Comparison of ENCODE assay signal across 8 cellular contexts in genomic region chr17:35486920-35487727, GRCh38. TPM values are rescaled to one million over a fixed set of nuclear protein-coding genes. Genes with fewer than 3 reads are reported as not detected.
DNase-seq lines count a peak whose midpoint lies in the region; ATAC-seq and TF ChIP-seq lines count a peak whose summit lies in the region.

No MANE protein-coding gene starts in this region.

- peaks cover 0 to 39% (median 6%) of the 10 kb centered on the region in 3 experiments for H3K9me3 ChIP-seq in naive thymus-derived CD4-positive, alpha-beta T cell (ENCODE audit: control insufficient read depth in 2 of 3, low read length in 3 of 3)

- H3K4me1 ChIP-seq in naive thymus-derived CD4-positive, alpha-beta T cell (ENCODE audit: control insufficient read depth in 2 of 2, insufficient read depth in 2 of 2, low read length in 2 of 2): peaks cover 10 to 24% of the 10 kb centered on the region in 2 donors

- peak overlapping the region; percentile 82 for H3K27ac ChIP-seq in naive thymus-derived CD4-positive, alpha-beta T cell (ENCODE audit: low read depth, low read length)

- intact Hi-C loops in activated CD8-positive, alpha-beta T cell treated with anti-CD3 and anti-CD28 coated beads for 36 hours (cut with micrococcal nuclease): loop anchor here (5.0 kb wide), 2 partner anchors 45 to 115 kb away; partner anchors contain the start of gene SLFN11
- intact Hi-C loops in naive thymus-derived CD4-positive, alpha-beta T cell (cut with micrococcal nuclease): loop anchor here (1.0 to 5.0 kb wide), 16 partner anchors 20 to 325 kb away; partner anchors contain the start of genes SLFN13 (in 2 of the 2), AP2B1 (in 1 of the 2), PEX12 (in 1 of the 2) and SLFN11 (in 1 of the 2)

- H3K27me3 ChIP-seq in naive thymus-derived CD4-positive, alpha-beta T cell (ENCODE audit: control insufficient read depth in 2 of 2, insufficient read depth in 2 of 2, low read length in 2 of 2): no peaks in the 10 kb centered on the region

- peaks cover 40% of the 10 kb centered on the region for H3K9me3 Mint-ChIP-seq in activated CD8-positive, alpha-beta T cell treated with anti-CD3 and anti-CD28 coated beads for 36 hours
- H3K9me3 Mint-ChIP-seq in endothelial cell (ENCODE audit: unreplicated experiment): no peaks in the 10 kb centered on the region
- H3K9me3 Mint-ChIP-seq in naive thymus-derived CD4-positive, alpha-beta T cell: peaks cover 0 to 89% (median 30%) of the 10 kb centered on the region in 11 donors
- peaks cover 4 to 5% of the 10 kb centered on the region in 2 donors for H3K9me3 Mint-ChIP-seq in stimulated activated naive B cell treated with anti-CD40 and anti-IgM and Interleukin-4, amounts not matched to agents 10 μg/mL and 1 μg/mL and 100 μg/mL, for 72 hours

- in situ Hi-C loops in KBM-7 (cut with MboI; ENCODE audit: low pct_unique_long_range_greater_than_20kb, low sequenced_read_pairs): no loop called here

- H3K27ac Mint-ChIP-seq in activated CD8-positive, alpha-beta T cell treated with anti-CD3 and anti-CD28 coated beads for 36 hours: peak overlapping the region; percentile 93
- H3K27ac Mint-ChIP-seq in endothelial cell (ENCODE audit: unreplicated experiment): no peak overlapping the region
- H3K27ac Mint-ChIP-seq in naive thymus-derived CD4-positive, alpha-beta T cell: peak overlapping the region; percentile 84 to 98 (median 97)
- peak overlapping the region; percentile 93 for H3K27ac Mint-ChIP-seq in stimulated activated naive B cell treated with anti-CD40 and anti-IgM and Interleukin-4, amounts not matched to agents 10 μg/mL and 1 μg/mL and 100 μg/mL, for 72 hours

- H3K4me1 Mint-ChIP-seq in activated CD8-positive, alpha-beta T cell treated with anti-CD3 and anti-CD28 coated beads for 36 hours (ENCODE audit: low read depth): peaks cover 50% of the 10 kb centered on the region
- H3K4me1 Mint-ChIP-seq in endothelial cell (ENCODE audit: unreplicated experiment): peaks cover 5% of the 10 kb centered on the region
- H3K4me1 Mint-ChIP-seq in naive thymus-derived CD4-positive, alpha-beta T cell: peaks cover 23 to 67% (median 45%) of the 10 kb centered on the region in 7 donors
- peaks cover 20 to 37% of the 10 kb centered on the region in 2 donors for H3K4me1 Mint-ChIP-seq in stimulated activated naive B cell treated with anti-CD40 and anti-IgM and Interleukin-4, amounts not matched to agents 10 μg/mL and 1 μg/mL and 100 μg/mL, for 72 hours

- TF ChIP-seq CTCF in activated CD8-positive, alpha-beta T cell treated with anti-CD3 and anti-CD28 coated beads for 36 hours (IDR thresholded peaks at IDR 0.05): no peak
- TF ChIP-seq CTCF in endothelial cell (IDR thresholded peaks at IDR 0.05; ENCODE audit: unreplicated experiment): no peak

- peak; percentile 65 for ATAC-seq in activated CD8-positive, alpha-beta T cell treated with anti-CD3 and anti-CD28 coated beads for 36 hours
- ATAC-seq in naive thymus-derived CD4-positive, alpha-beta T cell: peak; percentile 85
- ATAC-seq in stimulated activated naive B cell treated with anti-CD40 and anti-IgM and Interleukin-4, amounts not matched to agents 10 μg/mL and 1 μg/mL and 100 μg/mL, for 72 hours (replicated peaks): peak; percentile 85 to 87
- no peak for ATAC-seq in HG03439 (IDR thresholded peaks at IDR 0.05; ENCODE audit: unreplicated experiment)

- peak overlapping the region; percentile 90 for H3K4me3 ChIP-seq in naive thymus-derived CD4-positive, alpha-beta T cell (ENCODE audit: low read length)

- H3K27me3 Mint-ChIP-seq in activated CD8-positive, alpha-beta T cell treated with anti-CD3 and anti-CD28 coated beads for 36 hours: no peaks in the 10 kb centered on the region
- H3K27me3 Mint-ChIP-seq in endothelial cell (ENCODE audit: unreplicated experiment): peaks cover 18% of the 10 kb centered on the region
- H3K27me3 Mint-ChIP-seq in naive thymus-derived CD4-positive, alpha-beta T cell: peaks cover 0 to 12% (median 0%) of the 10 kb centered on the region in 5 donors
- peaks cover 57 to 78% of the 10 kb centered on the region in 2 donors for H3K27me3 Mint-ChIP-seq in stimulated activated naive B cell treated with anti-CD40 and anti-IgM and Interleukin-4, amounts not matched to agents 10 μg/mL and 1 μg/mL and 100 μg/mL, for 72 hours

- POLR2A ChIA-PET in activated CD8-positive, alpha-beta T cell treated with anti-CD3 and anti-CD28 coated beads for 36 hours (lab: Charles Lee): interaction anchor here (0.7 to 2.9 kb wide), 19 partner anchors 11 to 268 kb away, joined by 3 to 24 read pairs (median 4); partner anchors contain the start of genes AP2B1, SLFN11, SLFN12L and SLFN13
- POLR2A ChIA-PET in naive thymus-derived CD4-positive, alpha-beta T cell (lab: Charles Lee): interaction anchor here (0.5 to 9.2 kb wide), 40 partner anchors 8 to 437 kb away, joined by 3 to 133 read pairs (median 6); partner anchors contain the start of genes PEX12, SLFN11, SLFN12 and SLFN12L

- CTCF ChIA-PET in activated CD8-positive, alpha-beta T cell treated with anti-CD3 and anti-CD28 coated beads for 36 hours (lab: Charles Lee): interaction anchor here (0.8 to 4.4 kb wide), 8 partner anchors 12 to 314 kb away, joined by 3 to 22 read pairs (median 4); partner anchors contain the start of gene SLFN12L
- CTCF ChIA-PET in naive thymus-derived CD4-positive, alpha-beta T cell (lab: Charles Lee): interaction anchor here (0.6 to 2.5 kb wide), 8 partner anchors 11 to 367 kb away, joined by 3 to 13 read pairs (median 4); partner anchors contain the start of gene SLFN12L

- H3K36me3 ChIP-seq in naive thymus-derived CD4-positive, alpha-beta T cell (ENCODE audit: control insufficient read depth in 2 of 3, insufficient read depth in 3 of 3, low read length in 3 of 3): peaks cover 0 to 31% (median 13%) of the 10 kb centered on the region in 3 experiments

- H3K4me3 Mint-ChIP-seq in activated CD8-positive, alpha-beta T cell treated with anti-CD3 and anti-CD28 coated beads for 36 hours: peak overlapping the region; percentile 78
- H3K4me3 Mint-ChIP-seq in endothelial cell (ENCODE audit: unreplicated experiment): peak overlapping the region; percentile 80
- peak overlapping the region; percentile 80 to 99 (median 94) for H3K4me3 Mint-ChIP-seq in naive thymus-derived CD4-positive, alpha-beta T cell
- H3K4me3 Mint-ChIP-seq in stimulated activated naive B cell treated with anti-CD40 and anti-IgM and Interleukin-4, amounts not matched to agents 10 μg/mL and 1 μg/mL and 100 μg/mL, for 72 hours: peak overlapping the region; percentile 89 to 90

- peak; percentile 78 for DNase-seq in GM03348 (ENCODE audit: low spot score)
- peak; percentile 86 for DNase-seq in KBM-7
- DNase-seq in activated CD8-positive, alpha-beta T cell treated with anti-CD3 and anti-CD28 coated beads for 36 hours: peak; percentile 94
- no peak for DNase-seq in endothelial cell (ENCODE audit: low spot score)
- peak; percentile 39 to 88 (median 77) for DNase-seq in naive thymus-derived CD4-positive, alpha-beta T cell
- DNase-seq in stimulated activated naive B cell treated with anti-CD40 and anti-IgM and Interleukin-4, amounts not matched to agents 10 μg/mL and 1 μg/mL and 100 μg/mL, for 72 hours: peak; percentile 64
- no peak for DNase-seq in cortex of kidney (lab: John Stamatoyannopoulos, UW)

- H3K36me3 Mint-ChIP-seq in activated CD8-positive, alpha-beta T cell treated with anti-CD3 and anti-CD28 coated beads for 36 hours (ENCODE audit: low read depth): peaks cover 85% of the 10 kb centered on the region
- no peaks in the 10 kb centered on the region for H3K36me3 Mint-ChIP-seq in endothelial cell (ENCODE audit: low read depth, unreplicated experiment)
- H3K36me3 Mint-ChIP-seq in naive thymus-derived CD4-positive, alpha-beta T cell: peaks cover 23 to 74% (median 71%) of the 10 kb centered on the region in 5 donors
- peaks cover 11 to 12% of the 10 kb centered on the region in 2 donors for H3K36me3 Mint-ChIP-seq in stimulated activated naive B cell treated with anti-CD40 and anti-IgM and Interleukin-4, amounts not matched to agents 10 μg/mL and 1 μg/mL and 100 μg/mL, for 72 hours

RNA-seq across cellular contexts. Expression of gene SLFN13, which starts 38.6 kb away (rescaled TPM):
- 10 to 100 TPM; 39.9 to 41.8 TPM for total RNA-seq in activated CD8-positive, alpha-beta T cell treated with anti-CD3 and anti-CD28 coated beads for 36 hours
- 9.1 TPM for total RNA-seq in endothelial cell (ENCODE audit: unreplicated experiment)
- 10 to 100 TPM; 10.5 to 64.7 (median 21.0) TPM for total RNA-seq in naive thymus-derived CD4-positive, alpha-beta T cell
- polyA plus RNA-seq in naive thymus-derived CD4-positive, alpha-beta T cell: 1 to 10 TPM; 3.6 to 5.4 TPM

RNA-seq across cellular contexts. Expression of gene SLFN12L, which starts 50.4 kb away (rescaled TPM):
- total RNA-seq in activated CD8-positive, alpha-beta T cell treated with anti-CD3 and anti-CD28 coated beads for 36 hours: 10 to 100 TPM; 41.7 to 42.5 TPM
- not detected for total RNA-seq in endothelial cell (ENCODE audit: unreplicated experiment)
- total RNA-seq in naive thymus-derived CD4-positive, alpha-beta T cell: 100 to 1,000 TPM in 1 of 5 experiments, 10 to 100 TPM in 4; 41.7 to 111 (median 52.9) TPM
- 10 to 100 TPM; 12.0 to 13.6 TPM for polyA plus RNA-seq in naive thymus-derived CD4-positive, alpha-beta T cell

RNA-seq across cellular contexts. Expression of gene SLFN12, which starts 54.8 kb away (rescaled TPM):
- total RNA-seq in activated CD8-positive, alpha-beta T cell treated with anti-CD3 and anti-CD28 coated beads for 36 hours: 1 to 10 TPM; 5.1 to 6.3 TPM
- total RNA-seq in endothelial cell (ENCODE audit: unreplicated experiment): 25.7 TPM
- 10 to 100 TPM in 2 of 5 experiments, 1 to 10 TPM in 3; 4.2 to 14.9 (median 6.5) TPM for total RNA-seq in naive thymus-derived CD4-positive, alpha-beta T cell
- polyA plus RNA-seq in naive thymus-derived CD4-positive, alpha-beta T cell: 1 to 10 TPM; 2.2 to 2.8 TPM

Comparison
In these comparisons a context has a peak if more than half of its experiments do, and no peak if none do; other contexts are left out.
1. DNase-seq: peak in GM03348 (single experiment), KBM-7 (single experiment), activated CD8-positive, alpha-beta T cell treated with anti-CD3 and anti-CD28 coated beads for 36 hours (single experiment), naive thymus-derived CD4-positive, alpha-beta T cell (9 of 9) and stimulated activated naive B cell treated with anti-CD40 and anti-IgM and Interleukin-4, amounts not matched to agents 10 μg/mL and 1 μg/mL and 100 μg/mL, for 72 hours (single experiment); none in endothelial cell (single experiment) and cortex of kidney (single experiment).
2. RNA of gene SLFN12L, which starts 50.4 kb away (total RNA-seq): 41.7 to 111 TPM in naive thymus-derived CD4-positive, alpha-beta T cell and 41.7 to 42.5 TPM in activated CD8-positive, alpha-beta T cell treated with anti-CD3 and anti-CD28 coated beads for 36 hours; not detected in endothelial cell (single experiment); every median in the first group is over 10 times any median in the second.
3. Peak in every context shown above with its lines, with median percentiles within 50 percentile points of each other: H3K4me3 Mint-ChIP-seq.